10 cellular contexts compared by ENCODE assay signal in genomic region chr22:41522813-41523212, GRCh38. TPM values are rescaled to one million over a fixed set of nuclear protein-coding genes. Genes with fewer than 3 reads are reported as not detected.
A peak's percentile ranks its signal among the peaks of the same experiment; 100 is the strongest.
DNase-seq lines count a peak whose midpoint lies in the region; ATAC-seq and TF ChIP-seq lines count a peak whose summit lies in the region.
"Had no signal": no experiment of that assay in that cellular context is flagged by ENCODE, and none has a peak within 500 bp of the region (broad histone marks: within the 10 kb centered on the region; RNA-seq: fewer than 3 reads in every experiment).

No MANE protein-coding gene starts in this region.

- H3K36me3 ChIP-seq in HEK293 (ENCODE audit: control insufficient read depth in 2 of 2, insufficient read depth in 1 of 2, low read length in 2 of 2) (peaks cover 3 to 82% of the 10 kb centered on the region in 2 experiments; a peak in 2 of 3 replicates), liver (ENCODE audit: control insufficient read depth in 4 of 4, insufficient read depth in 3 of 4, low read depth in 1 of 4, low read length in 3 of 4) (peaks cover 12 to 44% (median 21%) of the 10 kb centered on the region in 4 donors)

- TF ChIP-seq CTCF in HEK293 (tag by site-specific recombination; IDR thresholded peaks at IDR 0.05) (no peak), liver (IDR thresholded peaks at IDR 0.05; ENCODE audit: low read depth, low read length, missing input control) (no peak)

- no peak for ATAC-seq in stimulated activated naive B cell treated with anti-CD40 and anti-IgM and Interleukin-4, amounts not matched to agents 10 μg/mL and 1 μg/mL and 100 μg/mL, for 72 hours (replicated peaks)

- H3K4me1 Mint-ChIP-seq in activated naive CD8-positive, alpha-beta T cell treated with anti-CD3 and anti-CD28 coated beads for 36 hours = peaks cover 11% of the 10 kb centered on the region
- H3K4me1 Mint-ChIP-seq in stimulated activated naive B cell treated with anti-CD40 and anti-IgM and Interleukin-4, amounts not matched to agents 10 μg/mL and 1 μg/mL and 100 μg/mL, for 72 hours = peaks cover 20 to 32% of the 10 kb centered on the region in 2 donors

- H3K4me3 ChIP-seq in HEK293 (ENCODE audit: low read depth, low read length) (no peak overlapping the region), liver (ENCODE audit: low read depth in 1 of 3, low read length in 3 of 3) (no peak overlapping the region)

- H3K27me3 Mint-ChIP-seq in activated naive CD8-positive, alpha-beta T cell treated with anti-CD3 and anti-CD28 coated beads for 36 hours = no peaks in the 10 kb centered on the region
- no peaks in the 10 kb centered on the region for H3K27me3 Mint-ChIP-seq in stimulated activated naive B cell treated with anti-CD40 and anti-IgM and Interleukin-4, amounts not matched to agents 10 μg/mL and 1 μg/mL and 100 μg/mL, for 72 hours

- DNase-seq in activated naive CD8-positive, alpha-beta T cell treated with anti-CD3 and anti-CD28 coated beads for 36 hours = no peak
- DNase-seq in stimulated activated naive B cell treated with anti-CD40 and anti-IgM and Interleukin-4, amounts not matched to agents 10 μg/mL and 1 μg/mL and 100 μg/mL, for 72 hours = no peak
- DNase-seq in GM03348 (ENCODE audit: low spot score) (no peak), ACHN (no peak), NCI-H748 treated with DMSO at 0.1 percent for 48 hours (lab: John Stamatoyannopoulos, UW) (no peak), T1000 (lab: John Stamatoyannopoulos, UW) (no peak)
- DNase-seq: effector memory CD4-positive, alpha-beta T cell; NCI-H1930 had no signal

- no peaks in the 10 kb centered on the region for H3K27me3 ChIP-seq in liver (ENCODE audit: control insufficient read depth in 4 of 4, insufficient read depth in 4 of 4, low read length in 3 of 4)

- no peak for TF ChIP-seq RAD21 in liver (IDR thresholded peaks at IDR 0.05)

- CTCF ChIA-PET in HEK293 (lab: Yijun Ruan, JAX) = interaction anchor here (5.8 kb wide), 1 partner anchor 121 kb away, joined by 91 read pairs; no protein-coding TSS in a partner anchor

- H3K9me3 Mint-ChIP-seq in activated naive CD8-positive, alpha-beta T cell treated with anti-CD3 and anti-CD28 coated beads for 36 hours = no peaks in the 10 kb centered on the region
- no peaks in the 10 kb centered on the region for H3K9me3 Mint-ChIP-seq in stimulated activated naive B cell treated with anti-CD40 and anti-IgM and Interleukin-4, amounts not matched to agents 10 μg/mL and 1 μg/mL and 100 μg/mL, for 72 hours

- no peaks in the 10 kb centered on the region for H3K4me1 ChIP-seq in HEK293 (ENCODE audit: control insufficient read depth, insufficient read depth, low read length)
- H3K4me1 ChIP-seq in liver (ENCODE audit: control insufficient read depth in 4 of 4, insufficient read depth in 4 of 4, low read length in 3 of 4) = peaks cover 4 to 49% (median 41%) of the 10 kb centered on the region in 4 donors

- no peaks in the 10 kb centered on the region for H3K9me3 ChIP-seq in HEK293 (ENCODE audit: control insufficient read depth, insufficient read depth, low read depth, low read length)
- H3K9me3 ChIP-seq in liver (ENCODE audit: control insufficient read depth in 4 of 4, low read length in 3 of 4) = no peaks in the 10 kb centered on the region

- H3K27ac Mint-ChIP-seq in activated naive CD8-positive, alpha-beta T cell treated with anti-CD3 and anti-CD28 coated beads for 36 hours = peak overlapping the region; percentile 78
- peak overlapping the region; percentile 85 for H3K27ac Mint-ChIP-seq in stimulated activated naive B cell treated with anti-CD40 and anti-IgM and Interleukin-4, amounts not matched to agents 10 μg/mL and 1 μg/mL and 100 μg/mL, for 72 hours

- no peak overlapping the region for H3K4me3 Mint-ChIP-seq in activated naive CD8-positive, alpha-beta T cell treated with anti-CD3 and anti-CD28 coated beads for 36 hours
- H3K4me3 Mint-ChIP-seq in stimulated activated naive B cell treated with anti-CD40 and anti-IgM and Interleukin-4, amounts not matched to agents 10 μg/mL and 1 μg/mL and 100 μg/mL, for 72 hours = peak overlapping the region in 1 of 2 donors; percentile 46

- POLR2A ChIA-PET in HEK293 (lab: Yijun Ruan, JAX) = interaction anchor here (0.5 to 0.8 kb wide), 3 partner anchors 119 to 398 kb away, joined by 3 to 4 read pairs (median 3); no protein-coding TSS in a partner anchor

- H3K36me3 Mint-ChIP-seq in activated naive CD8-positive, alpha-beta T cell treated with anti-CD3 and anti-CD28 coated beads for 36 hours = no peaks in the 10 kb centered on the region
- peaks cover 37 to 46% of the 10 kb centered on the region in 2 donors for H3K36me3 Mint-ChIP-seq in stimulated activated naive B cell treated with anti-CD40 and anti-IgM and Interleukin-4, amounts not matched to agents 10 μg/mL and 1 μg/mL and 100 μg/mL, for 72 hours

- in situ Hi-C loops in ACHN (cut with HindIII; ENCODE audit: low pct_ligation_motif_present, low pct_unique_long_range_greater_than_20kb, low sequenced_read_pairs) = no loop called here

- H3K27ac ChIP-seq in HEK293 (ENCODE audit: extremely low read depth, low read depth, low read length) (no peak overlapping the region), liver (ENCODE audit: low read depth in 1 of 2, low read length in 2 of 2) (peak overlapping the region; percentile 62 to 68)

- no peak overlapping the region for H3K9ac ChIP-seq in liver (ENCODE audit: low read depth in 1 of 2, low read length in 2 of 2)

- 96% methylated on average over 9 of the region's 9 CpGs for WGBS in liver

TF ChIP-seq in HEK293, 187 proteins besides CTCF, POLR2A, EP300 and RAD21:
- TF ChIP-seq ZNF335 (tag by site-specific recombination; conservative IDR thresholded peaks at IDR 0.05) (no peak), ZNF560 (tag by site-specific recombination; IDR thresholded peaks at IDR 0.05; ENCODE audit: borderline replicate concordance) (no peak), ZNF76 (tag by site-specific recombination; IDR thresholded peaks at IDR 0.05; ENCODE audit: borderline replicate concordance, low read depth) (0 out of 2 replicates have a peak, but pooled peaks have one; percentile 19), TCF7L2 (IDR thresholded peaks at IDR 0.05; ENCODE audit: borderline replicate concordance, low read depth, low read length) (no peak), ZNF707 (tag by site-specific recombination; IDR thresholded peaks at IDR 0.05) (no peak), ZNF155 (tag by site-specific recombination; IDR thresholded peaks at IDR 0.05) (no peak), YY1 (tag by site-specific recombination; IDR thresholded peaks at IDR 0.05) (no peak)

TF ChIP-seq in liver, 16 proteins besides CTCF, POLR2A, EP300 and RAD21:
- TF ChIP-seq, protein P1, sequence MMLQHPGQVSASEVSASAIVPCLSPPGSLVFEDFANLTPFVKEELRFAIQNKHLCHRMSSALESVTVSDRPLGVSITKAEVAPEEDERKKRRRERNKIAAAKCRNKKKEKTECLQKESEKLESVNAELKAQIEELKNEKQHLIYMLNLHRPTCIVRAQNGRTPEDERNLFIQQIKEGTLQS (IDR thresholded peaks at IDR 0.05) = no peak
- no peak for TF ChIP-seq TAF1 (conservative IDR thresholded peaks at IDR 0.05)

RNA-seq across cellular contexts. Expression of gene POLR3H, which starts 21.5 kb away (rescaled TPM):
- total RNA-seq in activated naive CD8-positive, alpha-beta T cell treated with anti-CD3 and anti-CD28 coated beads for 36 hours = 10 to 100 TPM; 69.2 to 70.1 TPM
- total RNA-seq in liver = 10 to 100 TPM; 11.7 to 21.9 TPM
- 10 to 100 TPM; 32.2 to 37.7 TPM for polyA plus RNA-seq in liver

RNA-seq across cellular contexts. Expression of gene CSDC2, which starts 38.0 kb away (rescaled TPM):
- total RNA-seq in activated naive CD8-positive, alpha-beta T cell treated with anti-CD3 and anti-CD28 coated beads for 36 hours = not detected
- total RNA-seq in liver = under 1 TPM; 0.17 to 0.33 TPM
- 10 to 100 TPM in 1 of 2 donors, under 1 TPM in 1; 0.42 to 12.2 TPM for polyA plus RNA-seq in liver

RNA-seq across cellular contexts. Expression of gene ACO2, which starts 53.9 kb away (rescaled TPM):
- total RNA-seq in activated naive CD8-positive, alpha-beta T cell treated with anti-CD3 and anti-CD28 coated beads for 36 hours = 100 to 1,000 TPM; 107 to 109 TPM
- 10 to 100 TPM; 62.8 to 75.1 TPM for total RNA-seq in liver
- polyA plus RNA-seq in liver = 10 to 100 TPM; 45.3 to 76.1 TPM

RNA-seq across cellular contexts. Expression of gene PHF5A, which starts 54.3 kb away (rescaled TPM):
- 100 to 1,000 TPM; 114 to 117 TPM for total RNA-seq in activated naive CD8-positive, alpha-beta T cell treated with anti-CD3 and anti-CD28 coated beads for 36 hours
- total RNA-seq in liver = 10 to 100 TPM; 27.3 to 31.7 TPM
- polyA plus RNA-seq in liver = 10 to 100 TPM; 15.8 to 19.1 TPM
